Comparison of ENCODE assay signal across 14 cellular contexts in genomic region chr12:633731-634130, GRCh38. TPM values are rescaled to one million over a fixed set of nuclear protein-coding genes. Genes with fewer than 3 reads are reported as not detected.
DNase-seq lines count a peak whose midpoint lies in the region; ATAC-seq and TF ChIP-seq lines count a peak whose summit lies in the region.
"Had no signal": no experiment of that assay in that cellular context is flagged by ENCODE, and none has a peak within 500 bp of the region (broad histone marks: within the 10 kb centered on the region; RNA-seq: fewer than 3 reads in every experiment).

No MANE protein-coding gene starts in this region.

- H3K27ac ChIP-seq in epithelial cell of prostate (peak overlapping the region; percentile 87), upper lobe of left lung (peak overlapping the region; percentile 78 to 90 (median 87))
- H3K27ac ChIP-seq: testis had no signal

- H3K36me3 Mint-ChIP-seq in activated naive CD4-positive, alpha-beta T cell treated with anti-CD3 and anti-CD28 coated beads, Interleukin-2, amount 50 U/mL, for 24 hours, result no peaks in the 10 kb centered on the region
- peaks cover 0 to 6% of the 10 kb centered on the region in 2 donors for H3K36me3 Mint-ChIP-seq in activated naive CD4-positive, alpha-beta T cell treated with anti-CD3 and anti-CD28 coated beads, Interleukin-2, amount 50 U/mL, for 72 hours
- no peaks in the 10 kb centered on the region for H3K36me3 Mint-ChIP-seq in naive thymus-derived CD8-positive, alpha-beta T cell

- TF ChIP-seq EP300 in upper lobe of left lung (IDR thresholded peaks at IDR 0.05), result no peak

- H3K4me3 Mint-ChIP-seq in activated naive CD4-positive, alpha-beta T cell treated with anti-CD3 and anti-CD28 coated beads, Interleukin-2, amount 50 U/mL, for 24 hours, result no peak overlapping the region
- H3K4me3 Mint-ChIP-seq in naive thymus-derived CD8-positive, alpha-beta T cell, result no peak overlapping the region

- ATAC-seq in activated naive CD4-positive, alpha-beta T cell treated with anti-CD3 and anti-CD28 coated beads, Interleukin-2, amount 50 U/mL, for 72 hours, result no peak
- ATAC-seq in naive thymus-derived CD8-positive, alpha-beta T cell, result no peak
- no peak for ATAC-seq in upper lobe of left lung (ENCODE audit: low FRiP score in 2 of 2)
- ATAC-seq in HG02571 (IDR thresholded peaks at IDR 0.05; ENCODE audit: unreplicated experiment), result no peak
- ATAC-seq in GM21576 (IDR thresholded peaks at IDR 0.05; ENCODE audit: unreplicated experiment), result no peak

- no peaks in the 10 kb centered on the region for H3K36me3 ChIP-seq in upper lobe of left lung

- H3K9me3 ChIP-seq in upper lobe of left lung, result no peaks in the 10 kb centered on the region
- H3K9me3 ChIP-seq: testis had no signal

- 56 to 84% methylated on average over 2 of the region's 2 CpGs for WGBS in upper lobe of left lung, 2 donors

- peak overlapping the region; percentile 0 for H3K27ac Mint-ChIP-seq in activated naive CD4-positive, alpha-beta T cell treated with anti-CD3 and anti-CD28 coated beads, Interleukin-2, amount 50 U/mL, for 24 hours
- no peak overlapping the region for H3K27ac Mint-ChIP-seq in activated naive CD4-positive, alpha-beta T cell treated with anti-CD3 and anti-CD28 coated beads, Interleukin-2, amount 50 U/mL, for 72 hours
- peak overlapping the region in 6 of 10 donors; percentile 9 to 72 (median 39) for H3K27ac Mint-ChIP-seq in naive thymus-derived CD8-positive, alpha-beta T cell

- no peak for DNase-seq in activated naive CD4-positive, alpha-beta T cell treated with anti-CD3 and anti-CD28 coated beads, Interleukin-2, amount 50 U/mL, for 72 hours (ENCODE audit: low spot score in 2 of 2)
- no peak for DNase-seq in epithelial cell of prostate (ENCODE audit: low read depth, low spot score)
- no peak for DNase-seq in naive thymus-derived CD8-positive, alpha-beta T cell
- DNase-seq in upper lobe of left lung, result no peak
- no peak for DNase-seq in NCI-H2081 treated with DMSO at 0.1 percent for 48 hours (lab: John Stamatoyannopoulos, UW)
- DNase-seq: activated CD4-positive, alpha-beta T cell treated with anti-CD3 and anti-CD28 coated beads for 1 hour; cortex of kidney; NCI-H82; T-helper 2 cell; testis had no signal

- TF ChIP-seq POLR2A in upper lobe of left lung (IDR thresholded peaks at IDR 0.05), result no peak

- POLR2A ChIA-PET in naive thymus-derived CD8-positive, alpha-beta T cell (lab: Charles Lee), result interaction anchor here (1.0 kb wide), 1 partner anchor 9 kb away, joined by 5 read pairs; no protein-coding TSS in a partner anchor

- peaks cover 39 to 62% (median 46%) of the 10 kb centered on the region in 4 donors for H3K4me1 ChIP-seq in upper lobe of left lung

- peaks cover 38% of the 10 kb centered on the region for H3K4me1 Mint-ChIP-seq in activated naive CD4-positive, alpha-beta T cell treated with anti-CD3 and anti-CD28 coated beads, Interleukin-2, amount 50 U/mL, for 24 hours
- peaks cover 1 to 53% (median 39%) of the 10 kb centered on the region in 4 donors for H3K4me1 Mint-ChIP-seq in naive thymus-derived CD8-positive, alpha-beta T cell

- no peak for TF ChIP-seq CTCF in upper lobe of left lung (IDR thresholded peaks at IDR 0.05)

- no peaks in the 10 kb centered on the region for H3K9me3 Mint-ChIP-seq in activated naive CD4-positive, alpha-beta T cell treated with anti-CD3 and anti-CD28 coated beads, Interleukin-2, amount 50 U/mL, for 24 hours
- no peaks in the 10 kb centered on the region for H3K9me3 Mint-ChIP-seq in activated naive CD4-positive, alpha-beta T cell treated with anti-CD3 and anti-CD28 coated beads, Interleukin-2, amount 50 U/mL, for 72 hours
- H3K9me3 Mint-ChIP-seq in naive thymus-derived CD8-positive, alpha-beta T cell, result no peaks in the 10 kb centered on the region

- no peak overlapping the region for H3K4me3 ChIP-seq in upper lobe of left lung
- H3K4me3 ChIP-seq: testis had no signal

- H3K27me3 Mint-ChIP-seq in activated naive CD4-positive, alpha-beta T cell treated with anti-CD3 and anti-CD28 coated beads, Interleukin-2, amount 50 U/mL, for 24 hours, result no peaks in the 10 kb centered on the region
- no peaks in the 10 kb centered on the region for H3K27me3 Mint-ChIP-seq in naive thymus-derived CD8-positive, alpha-beta T cell

- H3K27me3 ChIP-seq in upper lobe of left lung, result no peaks in the 10 kb centered on the region
- H3K27me3 ChIP-seq: testis had no signal

RNA-seq across cellular contexts. Expression of gene NINJ2, which starts 29.5 kb away (rescaled TPM):
- total RNA-seq in activated naive CD4-positive, alpha-beta T cell treated with anti-CD3 and anti-CD28 coated beads, Interleukin-2, amount 50 U/mL, for 72 hours, result 1 to 10 TPM; 1.4 to 6.1 TPM
- 1 to 10 TPM in 1 of 2 experiments, under 1 TPM in 1; 0.85 to 1.4 TPM for total RNA-seq in naive thymus-derived CD8-positive, alpha-beta T cell
- polyA plus RNA-seq in naive thymus-derived CD8-positive, alpha-beta T cell, result 1 to 10 TPM; 3.9 to 5.1 (median 4.0) TPM
- 10 to 100 TPM; 15.6 to 73.3 (median 36.2) TPM for total RNA-seq in upper lobe of left lung
- total RNA-seq: A172 had no signal

Comparison
In these comparisons a context has a peak if more than half of its experiments do, and no peak if none do; other contexts are left out.
1. H3K27ac Mint-ChIP-seq: peak in activated naive CD4-positive, alpha-beta T cell treated with anti-CD3 and anti-CD28 coated beads, Interleukin-2, amount 50 U/mL, for 24 hours (single experiment) and naive thymus-derived CD8-positive, alpha-beta T cell (6 of 10); none in activated naive CD4-positive, alpha-beta T cell treated with anti-CD3 and anti-CD28 coated beads, Interleukin-2, amount 50 U/mL, for 72 hours (0 of 2).